21 cellular contexts compared by ENCODE assay signal in genomic region chr2:4963106-4963505, GRCh38.
"Had no signal": no experiment of that assay in that cellular context is flagged by ENCODE, and none has a peak within 500 bp of the region (broad histone marks: within the 10 kb centered on the region; RNA-seq: fewer than 3 reads in every experiment).

No MANE protein-coding gene starts in this region.

- DNase-seq: cortex of kidney; dorsolateral prefrontal cortex; effector CD8-positive, alpha-beta T cell; heart right ventricle; islet precursor cell; mucosa of descending colon; psoas muscle; retina; spleen; stimulated activated CD4-positive, alpha-beta T cell treated with anti-CD3 and anti-CD28 coated beads, Interleukin-15, amount 100 ng/mL, for 24 hours; stimulated activated CD4-positive, alpha-beta T cell treated with anti-CD3 and anti-CD28 coated beads, Interleukin-1b, Interleukin-23, amount 100 ng/mL, for 48 hours; stimulated activated CD4-positive, alpha-beta T cell treated with anti-CD3 and anti-CD28 coated beads, Interleukin-4, amount 100 ng/mL, for 24 hours; stimulated activated naive B cell treated with anti-CD40 and anti-IgM and Interleukin-4, amounts not matched to agents 10 μg/mL and 1 μg/mL and 100 μg/mL, for 72 hours; stimulated activated naive CD8-positive, alpha-beta T cell treated with anti-CD3 and anti-CD28 coated beads, Interleukin-15, amount 100 ng/mL, for 72 hours; testis had no signal

- H3K27ac Mint-ChIP-seq: natural killer cell treated with Interleukin-12 subunit alpha and Interleukin-12 subunit beta and Interleukin-15 and Interleukin-18, amount 100 ng/mL, for 72 hours; stimulated activated naive B cell treated with anti-CD40 and anti-IgM and Interleukin-4, amounts not matched to agents 10 μg/mL and 1 μg/mL and 100 μg/mL, for 72 hours; stimulated activated naive CD8-positive, alpha-beta T cell treated with anti-CD3 and anti-CD28 coated beads, Interleukin-15, amount 100 ng/mL, for 72 hours had no signal

- H3K4me3 ChIP-seq: dorsolateral prefrontal cortex, heart right ventricle, mucosa of descending colon, psoas muscle, spleen, testis, tibial nerve had no signal

- H3K36me3 ChIP-seq: heart right ventricle, spleen, tibial nerve had no signal

- H3K79me2 ChIP-seq: parathyroid adenoma had no signal

- H3K9ac ChIP-seq: parathyroid adenoma had no signal

- H3K4me1 ChIP-seq: heart right ventricle, parathyroid adenoma, psoas muscle, spleen, testis, tibial nerve had no signal

- H3K9me3 ChIP-seq: heart right ventricle, psoas muscle, spleen, testis, tibial nerve had no signal

- H3K36me3 Mint-ChIP-seq: natural killer cell treated with Interleukin-12 subunit alpha and Interleukin-12 subunit beta and Interleukin-15 and Interleukin-18, amount 100 ng/mL, for 72 hours; stimulated activated naive B cell treated with anti-CD40 and anti-IgM and Interleukin-4, amounts not matched to agents 10 μg/mL and 1 μg/mL and 100 μg/mL, for 72 hours had no signal

- H2AFZ ChIP-seq: parathyroid adenoma had no signal

- H3K27me3 ChIP-seq: heart right ventricle, spleen, testis, tibial nerve had no signal

- H3K4me1 Mint-ChIP-seq: stimulated activated naive B cell treated with anti-CD40 and anti-IgM and Interleukin-4, amounts not matched to agents 10 μg/mL and 1 μg/mL and 100 μg/mL, for 72 hours; stimulated activated naive CD8-positive, alpha-beta T cell treated with anti-CD3 and anti-CD28 coated beads, Interleukin-15, amount 100 ng/mL, for 72 hours had no signal

- H3K4me3 Mint-ChIP-seq: natural killer cell treated with Interleukin-12 subunit alpha and Interleukin-12 subunit beta and Interleukin-15 and Interleukin-18, amount 100 ng/mL, for 72 hours; stimulated activated naive B cell treated with anti-CD40 and anti-IgM and Interleukin-4, amounts not matched to agents 10 μg/mL and 1 μg/mL and 100 μg/mL, for 72 hours; stimulated activated naive CD8-positive, alpha-beta T cell treated with anti-CD3 and anti-CD28 coated beads, Interleukin-15, amount 100 ng/mL, for 72 hours had no signal

- FAIRE-seq: frontal cortex had no signal

- ATAC-seq: heart right ventricle; left lobe of liver; mucosa of descending colon; natural killer cell treated with Interleukin-12 subunit alpha and Interleukin-12 subunit beta and Interleukin-15 and Interleukin-18, amount 100 ng/mL, for 72 hours; psoas muscle; sciatic nerve; stimulated activated naive B cell treated with anti-CD40 and anti-IgM and Interleukin-4, amounts not matched to agents 10 μg/mL and 1 μg/mL and 100 μg/mL, for 72 hours; stimulated activated naive CD8-positive, alpha-beta T cell treated with anti-CD3 and anti-CD28 coated beads, Interleukin-15, amount 100 ng/mL, for 72 hours had no signal

- H3K27ac ChIP-seq: dorsolateral prefrontal cortex, heart right ventricle, parathyroid adenoma, psoas muscle, spleen, testis, tibial nerve had no signal

- H3K27me3 Mint-ChIP-seq: natural killer cell treated with Interleukin-12 subunit alpha and Interleukin-12 subunit beta and Interleukin-15 and Interleukin-18, amount 100 ng/mL, for 72 hours; stimulated activated naive B cell treated with anti-CD40 and anti-IgM and Interleukin-4, amounts not matched to agents 10 μg/mL and 1 μg/mL and 100 μg/mL, for 72 hours; stimulated activated naive CD8-positive, alpha-beta T cell treated with anti-CD3 and anti-CD28 coated beads, Interleukin-15, amount 100 ng/mL, for 72 hours had no signal
